ENCODE assay signal across 17 cellular contexts in the genomic region with DNA sequence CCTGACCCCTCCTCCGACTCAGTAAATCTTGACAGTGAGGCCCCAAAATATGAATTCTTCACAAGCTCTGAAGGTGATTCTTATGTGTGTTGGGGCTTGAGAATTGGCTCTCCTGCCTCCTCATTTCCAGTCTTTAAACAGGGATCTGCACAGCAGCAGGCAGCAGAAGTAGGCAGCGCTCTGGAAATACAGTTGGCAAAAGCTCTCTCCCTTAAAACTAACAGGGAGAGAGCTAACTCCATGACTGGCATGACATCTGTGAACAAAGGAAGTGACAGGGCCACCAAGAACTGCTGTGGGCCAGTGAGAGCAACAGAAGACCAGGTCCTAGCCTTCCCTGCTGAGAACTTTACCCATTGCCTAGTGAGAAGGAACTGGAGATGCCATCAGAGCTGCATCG.
A peak's percentile ranks its signal among the peaks of the same experiment; 100 is the strongest.
DNase-seq lines count a peak whose midpoint lies in the region; ATAC-seq, FAIRE-seq and TF ChIP-seq lines count a peak whose summit lies in the region.
"Had no signal": no experiment of that assay in that cellular context is flagged by ENCODE, and none has a peak within 500 bp of the region (broad histone marks: within the 10 kb centered on the region; RNA-seq: fewer than 3 reads in every experiment).

No MANE protein-coding gene starts in this region.

- no peak for TF ChIP-seq POLR2A in GM12892 (IDR thresholded peaks at IDR 0.05; ENCODE audit: low read depth, low read length)

- no peak for ATAC-seq in GM21717 (IDR thresholded peaks at IDR 0.05; ENCODE audit: unreplicated experiment)

- FAIRE-seq in GM12892 (lab: Jason Lieb, UNC), result no peak
- FAIRE-seq: A204.1, G401.6, H1 had no signal

- DNase-seq in DMS 273 (lab: John Stamatoyannopoulos, UW; ENCODE audit: unreplicated experiment) (peak; percentile 21), DMS 273 treated with DMSO at 0.1 percent for 48 hours (lab: John Stamatoyannopoulos, UW) (no peak), cerebellar cortex (ENCODE audit: low spot score) (peak; percentile 40), superior temporal gyrus (ENCODE audit: extremely low spot score) (peak; percentile 13), GM12892 (ENCODE audit: insufficient read length) (no peak)
- DNase-seq: ACHN; Calu3; CD4-positive, alpha-beta memory T cell; COR-L47; DMS53; DMS79 treated with DMSO at 0.1 percent for 48 hours; H7; HCEC 1CT had no signal

Comparison
In these comparisons a context has a peak if more than half of its experiments do, and no peak if none do; other contexts are left out.
1. DNase-seq: peak in DMS 273 (single experiment), cerebellar cortex (single experiment) and superior temporal gyrus (single experiment); none in DMS 273 treated with DMSO at 0.1 percent for 48 hours (single experiment) and GM12892 (single experiment).